ENCODE assay signal across 17 cellular contexts in the genomic region with DNA sequence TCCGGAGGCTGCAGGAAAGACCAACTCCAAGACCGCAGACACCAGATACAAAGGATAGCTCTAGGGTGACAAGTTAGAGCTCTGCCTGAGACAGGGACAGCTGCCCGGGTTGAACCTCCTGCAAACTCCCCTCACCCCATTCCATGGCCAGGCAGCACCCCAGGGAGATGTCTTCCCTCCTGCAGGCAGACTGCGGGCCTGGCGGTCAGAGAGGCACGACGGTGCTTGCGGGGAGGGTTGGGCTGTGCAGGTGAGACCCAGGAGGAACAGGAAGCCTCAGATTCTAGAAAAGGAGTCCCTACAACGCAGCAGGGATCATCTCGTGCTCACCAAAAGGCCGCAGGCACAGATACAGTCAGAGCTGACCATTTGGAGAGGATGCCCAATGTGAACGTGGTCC. TPM values are rescaled to one million over a fixed set of nuclear protein-coding genes. Genes with fewer than 3 reads are reported as not detected.
DNase-seq lines count a peak whose midpoint lies in the region; ATAC-seq and TF ChIP-seq lines count a peak whose summit lies in the region.
"Had no signal": no experiment of that assay in that cellular context is flagged by ENCODE, and none has a peak within 500 bp of the region (broad histone marks: within the 10 kb centered on the region; RNA-seq: fewer than 3 reads in every experiment).

No MANE protein-coding gene starts in this region.

- no peak for ATAC-seq in GM21360 (IDR thresholded peaks at IDR 0.05; ENCODE audit: unreplicated experiment)
- ATAC-seq: HCT116, Panc1, Right ventricle myocardium inferior had no signal

- peak overlapping the region in 5 of 7 donors; percentile 19 to 78 (median 58) for H3K27ac Mint-ChIP-seq in CD4-positive, alpha-beta memory T cell
- peak overlapping the region; percentile 9 to 75 (median 33) for H3K27ac Mint-ChIP-seq in IgD-negative memory B cell
- H3K27ac Mint-ChIP-seq in progenitor cell of endocrine pancreas, result no peak overlapping the region
- no peak overlapping the region for H3K27ac Mint-ChIP-seq in activated T-helper 2 cell treated with anti-CD3 and anti-CD28 coated beads, Interferon-gamma antibody, Interleukin-2, Interleukin-4, amounts not matched to agents 10 μg/mL and 5 μg/mL and 100 μg/mL, durations not matched to agents 14 hours and 24 hours and 36 hours

- no peak for DNase-seq in CD4-positive, alpha-beta memory T cell
- DNase-seq in islet precursor cell (peak; percentile 34), posterior vena cava (ENCODE audit: low spot score) (peak; percentile 73), progenitor cell of endocrine pancreas (ENCODE audit: low spot score, unreplicated experiment) (no peak)
- no peak for DNase-seq in activated T-helper 2 cell treated with anti-CD3 and anti-CD28 coated beads, Interferon-gamma antibody, Interleukin-2, Interleukin-4, amounts not matched to agents 10 μg/mL and 5 μg/mL and 100 μg/mL, durations not matched to agents 14 hours and 24 hours and 36 hours (ENCODE audit: low spot score)
- DNase-seq: C1 segment of cervical spinal cord, DMS53, IMR-90, NCI-H1417, NCI-H2029, NCI-H510A, NCI-H82 had no signal

- intact Hi-C loops in CD4-positive, alpha-beta memory T cell (cut with micrococcal nuclease), result no loop called here
- intact Hi-C loops in posterior vena cava (cut with DNase I), result no loop called here
- intact Hi-C loops in activated T-helper 2 cell treated with anti-CD3 and anti-CD28 coated beads, Interferon-gamma antibody, Interleukin-2, Interleukin-4, amounts not matched to agents 10 μg/mL and 5 μg/mL and 100 μg/mL, durations not matched to agents 14 hours and 24 hours and 36 hours (cut with micrococcal nuclease), result no loop called here

- peaks cover 58 to 87% (median 72%) of the 10 kb centered on the region in 4 donors for H3K4me1 Mint-ChIP-seq in CD4-positive, alpha-beta memory T cell
- H3K4me1 Mint-ChIP-seq in IgD-negative memory B cell, result peaks cover 42 to 48% (median 43%) of the 10 kb centered on the region in 3 donors
- peaks cover 2% of the 10 kb centered on the region for H3K4me1 Mint-ChIP-seq in progenitor cell of endocrine pancreas (ENCODE audit: low read depth)
- peaks cover 32% of the 10 kb centered on the region for H3K4me1 Mint-ChIP-seq in activated T-helper 2 cell treated with anti-CD3 and anti-CD28 coated beads, Interferon-gamma antibody, Interleukin-2, Interleukin-4, amounts not matched to agents 10 μg/mL and 5 μg/mL and 100 μg/mL, durations not matched to agents 14 hours and 24 hours and 36 hours (ENCODE audit: low read depth)

- CTCF ChIA-PET in CD4-positive, alpha-beta memory T cell (lab: Charles Lee; ENCODE audit: partially characterized antibody), result interaction anchor here (0.9 to 1.2 kb wide), 2 partner anchors 55 to 58 kb away, joined by 3 read pairs; no protein-coding TSS in a partner anchor

- TF ChIP-seq CTCF in progenitor cell of endocrine pancreas (IDR thresholded peaks at IDR 0.05; ENCODE audit: unreplicated experiment), result no peak

- H3K27me3 Mint-ChIP-seq in CD4-positive, alpha-beta memory T cell, result no peaks in the 10 kb centered on the region
- H3K27me3 Mint-ChIP-seq in IgD-negative memory B cell (no peaks in the 10 kb centered on the region), progenitor cell of endocrine pancreas (peaks cover 3% of the 10 kb centered on the region)
- no peaks in the 10 kb centered on the region for H3K27me3 Mint-ChIP-seq in activated T-helper 2 cell treated with anti-CD3 and anti-CD28 coated beads, Interferon-gamma antibody, Interleukin-2, Interleukin-4, amounts not matched to agents 10 μg/mL and 5 μg/mL and 100 μg/mL, durations not matched to agents 14 hours and 24 hours and 36 hours (ENCODE audit: low read depth)

- peaks cover 46 to 56% of the 10 kb centered on the region in 2 donors for H3K36me3 Mint-ChIP-seq in CD4-positive, alpha-beta memory T cell
- H3K36me3 Mint-ChIP-seq in IgD-negative memory B cell, result peaks cover 3% of the 10 kb centered on the region
- peaks cover 2% of the 10 kb centered on the region for H3K36me3 Mint-ChIP-seq in progenitor cell of endocrine pancreas (ENCODE audit: insufficient read depth)
- H3K36me3 Mint-ChIP-seq in activated T-helper 2 cell treated with anti-CD3 and anti-CD28 coated beads, Interferon-gamma antibody, Interleukin-2, Interleukin-4, amounts not matched to agents 10 μg/mL and 5 μg/mL and 100 μg/mL, durations not matched to agents 14 hours and 24 hours and 36 hours (ENCODE audit: low read depth), result peaks cover 49% of the 10 kb centered on the region

- H3K27ac ChIP-seq in CD4-positive, alpha-beta memory T cell (ENCODE audit: low read depth, low read length), result no peak overlapping the region

- H3K36me3 ChIP-seq in CD4-positive, alpha-beta memory T cell (ENCODE audit: insufficient read depth, low read length), result peaks cover 8% of the 10 kb centered on the region

- no peaks in the 10 kb centered on the region for H3K9me3 ChIP-seq in CD4-positive, alpha-beta memory T cell (ENCODE audit: control insufficient read depth in 1 of 2, low read length in 2 of 2)

- POLR2A ChIA-PET in CD4-positive, alpha-beta memory T cell (lab: Charles Lee; ENCODE audit: partially characterized antibody), result interaction anchor here (0.7 kb wide), 1 partner anchor 32 kb away, joined by 3 read pairs; no protein-coding TSS in a partner anchor

- no peaks in the 10 kb centered on the region for H3K27me3 ChIP-seq in CD4-positive, alpha-beta memory T cell (ENCODE audit: insufficient read depth, low read length)

- H3K4me1 ChIP-seq in CD4-positive, alpha-beta memory T cell (ENCODE audit: insufficient read depth, low read length), result peaks cover 52% of the 10 kb centered on the region

- no peak overlapping the region for H3K4me3 ChIP-seq in CD4-positive, alpha-beta memory T cell (ENCODE audit: low read length in 2 of 2)

- peak overlapping the region in 2 of 8 donors; percentile 52 for H3K4me3 Mint-ChIP-seq in CD4-positive, alpha-beta memory T cell
- no peak overlapping the region for H3K4me3 Mint-ChIP-seq in IgD-negative memory B cell
- H3K4me3 Mint-ChIP-seq in progenitor cell of endocrine pancreas (ENCODE audit: low read depth), result no peak overlapping the region
- H3K4me3 Mint-ChIP-seq in activated T-helper 2 cell treated with anti-CD3 and anti-CD28 coated beads, Interferon-gamma antibody, Interleukin-2, Interleukin-4, amounts not matched to agents 10 μg/mL and 5 μg/mL and 100 μg/mL, durations not matched to agents 14 hours and 24 hours and 36 hours (ENCODE audit: low read depth), result no peak overlapping the region

- peaks cover 0 to 2% (median 0%) of the 10 kb centered on the region in 8 donors for H3K9me3 Mint-ChIP-seq in CD4-positive, alpha-beta memory T cell
- no peaks in the 10 kb centered on the region for H3K9me3 Mint-ChIP-seq in IgD-negative memory B cell
- H3K9me3 Mint-ChIP-seq in progenitor cell of endocrine pancreas (ENCODE audit: low read depth), result peaks cover 4% of the 10 kb centered on the region
- no peaks in the 10 kb centered on the region for H3K9me3 Mint-ChIP-seq in activated T-helper 2 cell treated with anti-CD3 and anti-CD28 coated beads, Interferon-gamma antibody, Interleukin-2, Interleukin-4, amounts not matched to agents 10 μg/mL and 5 μg/mL and 100 μg/mL, durations not matched to agents 14 hours and 24 hours and 36 hours

RNA-seq across cellular contexts. Expression of gene CARD11, which starts 34.6 kb away (rescaled TPM):
- 100 to 1,000 TPM; 131 to 136 TPM for total RNA-seq in CD4-positive, alpha-beta memory T cell
- 10 to 100 TPM in 1 of 2 donors, 1 to 10 TPM in 1; 4.9 to 39.6 TPM for polyA plus RNA-seq in CD4-positive, alpha-beta memory T cell
- polyA plus RNA-seq in IgD-negative memory B cell, result 52.4 TPM
- total RNA-seq in posterior vena cava (1 to 10 TPM in 1 of 2 donors, under 1 TPM in 1; 0.86 to 1.9 TPM), progenitor cell of endocrine pancreas (11.0 and 15.8 TPM in 2 replicates)
- total RNA-seq in activated T-helper 2 cell treated with anti-CD3 and anti-CD28 coated beads, Interferon-gamma antibody, Interleukin-2, Interleukin-4, amounts not matched to agents 10 μg/mL and 5 μg/mL and 100 μg/mL, durations not matched to agents 14 hours and 24 hours and 36 hours, result 72.8 and 74.1 TPM in 2 replicates

Comparison
In these comparisons a context has a peak if more than half of its experiments do, and no peak if none do; other contexts are left out.
1. DNase-seq: peak in islet precursor cell (single experiment) and posterior vena cava (single experiment); none in CD4-positive, alpha-beta memory T cell (0 of 5), progenitor cell of endocrine pancreas (single experiment) and activated T-helper 2 cell treated with anti-CD3 and anti-CD28 coated beads, Interferon-gamma antibody, Interleukin-2, Interleukin-4, amounts not matched to agents 10 μg/mL and 5 μg/mL and 100 μg/mL, durations not matched to agents 14 hours and 24 hours and 36 hours (single experiment).
2. H3K27ac Mint-ChIP-seq: peak in CD4-positive, alpha-beta memory T cell (5 of 7) and IgD-negative memory B cell (3 of 3); none in progenitor cell of endocrine pancreas (single experiment) and activated T-helper 2 cell treated with anti-CD3 and anti-CD28 coated beads, Interferon-gamma antibody, Interleukin-2, Interleukin-4, amounts not matched to agents 10 μg/mL and 5 μg/mL and 100 μg/mL, durations not matched to agents 14 hours and 24 hours and 36 hours (single experiment).